In genomic region chr16:67873435-67874146, GRCh38 we compare ENCODE assay signal across 8 cellular contexts. TPM values are rescaled to one million over a fixed set of nuclear protein-coding genes. Genes with fewer than 3 reads are reported as not detected.
DNase-seq lines count a peak whose midpoint lies in the region; TF ChIP-seq lines count a peak whose summit lies in the region.

No MANE protein-coding gene starts in this region.

- H3K4me3 ChIP-seq in Loucy (ENCODE audit: low read length, poor library complexity, severe bottlenecking) (peak overlapping the region; percentile 98), ectodermal cell (ENCODE audit: insufficient read depth, low read depth, low read length) (peak overlapping the region; percentile 85)

- peaks cover 53% of the 10 kb centered on the region; the same call in 1 of the 2 replicates for H3K36me3 ChIP-seq in Loucy (ENCODE audit: insufficient read depth, low read length)
- peaks cover 14% of the 10 kb centered on the region for H3K36me3 ChIP-seq in ectodermal cell (ENCODE audit: control insufficient read depth, insufficient read depth, low read length)

- peak overlapping the region; percentile 80 to 96 (median 85) for H3K27ac Mint-ChIP-seq in nephron

- WGBS in ectodermal cell, 2 experiments = 17 to 18% methylated on average over 20 of the region's 20 CpGs

- H3K9me3 ChIP-seq in Loucy (ENCODE audit: insufficient read depth, low read depth, low read length) (no peaks in the 10 kb centered on the region), ectodermal cell (ENCODE audit: control insufficient read depth, low read length) (no peaks in the 10 kb centered on the region)

- no peaks in the 10 kb centered on the region for H3K9me2 ChIP-seq in Loucy (replicated peaks; ENCODE audit: low read depth, low read length)

- peaks cover 22% of the 10 kb centered on the region for H3K4me1 Mint-ChIP-seq in nephron

- no peaks in the 10 kb centered on the region for H3K27me3 ChIP-seq in Loucy (ENCODE audit: insufficient read depth, low read length, poor library complexity, severe bottlenecking)
- H3K27me3 ChIP-seq in ectodermal cell (ENCODE audit: control insufficient read depth, insufficient read depth, low read length, poor library complexity, severe bottlenecking) = no peaks in the 10 kb centered on the region

- H3K4me1 ChIP-seq in Loucy (ENCODE audit: insufficient read depth, low read length, poor library complexity, severe bottlenecking) (peaks cover 23% of the 10 kb centered on the region), ectodermal cell (ENCODE audit: control insufficient read depth, insufficient read depth, low read length) (peaks cover 4% of the 10 kb centered on the region)

- no peaks in the 10 kb centered on the region for H3F3A ChIP-seq in Loucy (ENCODE audit: low read depth)

- TF ChIP-seq CTCF in Loucy (conservative IDR thresholded peaks at IDR 0.05; ENCODE audit: low read length) = no peak
- TF ChIP-seq CTCF in nephron (IDR thresholded peaks at IDR 0.05; ENCODE audit: unreplicated experiment in 3 of 3) = no peak

- peaks cover 47% of the 10 kb centered on the region for H3K79me2 ChIP-seq in Loucy (ENCODE audit: insufficient read depth, low read length)

- H4K20me1 ChIP-seq in Loucy (ENCODE audit: insufficient read depth, low read length, poor library complexity, severe bottlenecking) = peaks cover 35% of the 10 kb centered on the region

- DNase-seq in NCI-H1092 treated with DMSO at 0.1 percent for 48 hours (lab: John Stamatoyannopoulos, UW) = peak; percentile 33
- no peak for DNase-seq in NCI-H1092 (lab: John Stamatoyannopoulos, UW)
- DNase-seq in NCI-H774 (lab: John Stamatoyannopoulos, UW) = no peak
- no peak for DNase-seq in NCI-H2107 treated with DMSO at 0.1 percent for 48 hours (lab: John Stamatoyannopoulos, UW; ENCODE audit: unreplicated experiment)
- DNase-seq in effector CD8-positive, alpha-beta T cell (lab: John Stamatoyannopoulos, UW) = no peak

- no peaks in the 10 kb centered on the region for H3K9me3 Mint-ChIP-seq in nephron

- peak overlapping the region; percentile 92 for H3K9ac ChIP-seq in Loucy (ENCODE audit: low read depth, low read length, poor library complexity, severe bottlenecking)

- peak overlapping the region; percentile 90 for H2AFZ ChIP-seq in Loucy (ENCODE audit: low read length)

- peak overlapping the region; percentile 91 for H3K4me2 ChIP-seq in Loucy (ENCODE audit: low read depth, low read length, poor library complexity, severe bottlenecking)

- no peaks in the 10 kb centered on the region for H3K27me3 Mint-ChIP-seq in nephron (ENCODE audit: low read depth)

- H3K4me3 Mint-ChIP-seq in nephron = peak overlapping the region; percentile 91 to 97 (median 96)

- peaks cover 31% of the 10 kb centered on the region for H3K36me3 Mint-ChIP-seq in nephron (ENCODE audit: low read depth)

- H3K27ac ChIP-seq in ectodermal cell (ENCODE audit: insufficient read depth, low read depth, low read length, poor library complexity, severe bottlenecking) = peak overlapping the region; percentile 17

RNA-seq across cellular contexts. Expression of gene EDC4, which starts 0.7 kb away (rescaled TPM):
- polyA plus RNA-seq in ectodermal cell (2013, experiment 1 of 4) = 78.2 TPM
- 84.9 TPM for polyA plus RNA-seq in ectodermal cell (2013, experiment 2 of 4)
- 73.2 TPM for polyA plus RNA-seq in ectodermal cell (2013, experiment 3 of 4)
- polyA plus RNA-seq in ectodermal cell (2013, experiment 4 of 4) = 75.9 TPM

RNA-seq across cellular contexts. Expression of gene NRN1L, which starts 11.1 kb away (rescaled TPM):
- polyA plus RNA-seq in ectodermal cell (2013, experiment 1 of 4) = 1.1 TPM
- 0.96 TPM for polyA plus RNA-seq in ectodermal cell (2013, experiment 2 of 4)
- not detected for polyA plus RNA-seq in ectodermal cell (2013, experiment 3 of 4)
- 1.6 TPM for polyA plus RNA-seq in ectodermal cell (2013, experiment 4 of 4)

RNA-seq across cellular contexts. Expression of gene PSKH1, which starts 19.5 kb away (rescaled TPM):
- polyA plus RNA-seq in ectodermal cell (2013, experiment 1 of 4) = 32.4 TPM
- polyA plus RNA-seq in ectodermal cell (2013, experiment 2 of 4) = 42.8 TPM
- polyA plus RNA-seq in ectodermal cell (2013, experiment 3 of 4) = 33.4 TPM
- 29.1 TPM for polyA plus RNA-seq in ectodermal cell (2013, experiment 4 of 4)

RNA-seq across cellular contexts. Expression of gene CENPT, which starts 26.1 kb away (rescaled TPM):
- polyA plus RNA-seq in ectodermal cell (2013, experiment 1 of 4) = 54.9 TPM
- 50.2 TPM for polyA plus RNA-seq in ectodermal cell (2013, experiment 2 of 4)
- 51.6 TPM for polyA plus RNA-seq in ectodermal cell (2013, experiment 3 of 4)
- polyA plus RNA-seq in ectodermal cell (2013, experiment 4 of 4) = 51.9 TPM

RNA-seq across cellular contexts. Expression of gene NUTF2, which starts 26.9 kb away (rescaled TPM):
- polyA plus RNA-seq in ectodermal cell (2013, experiment 1 of 4) = 261 TPM
- 222 TPM for polyA plus RNA-seq in ectodermal cell (2013, experiment 2 of 4)
- polyA plus RNA-seq in ectodermal cell (2013, experiment 3 of 4) = 201 TPM
- polyA plus RNA-seq in ectodermal cell (2013, experiment 4 of 4) = 219 TPM
